In the genomic region with DNA sequence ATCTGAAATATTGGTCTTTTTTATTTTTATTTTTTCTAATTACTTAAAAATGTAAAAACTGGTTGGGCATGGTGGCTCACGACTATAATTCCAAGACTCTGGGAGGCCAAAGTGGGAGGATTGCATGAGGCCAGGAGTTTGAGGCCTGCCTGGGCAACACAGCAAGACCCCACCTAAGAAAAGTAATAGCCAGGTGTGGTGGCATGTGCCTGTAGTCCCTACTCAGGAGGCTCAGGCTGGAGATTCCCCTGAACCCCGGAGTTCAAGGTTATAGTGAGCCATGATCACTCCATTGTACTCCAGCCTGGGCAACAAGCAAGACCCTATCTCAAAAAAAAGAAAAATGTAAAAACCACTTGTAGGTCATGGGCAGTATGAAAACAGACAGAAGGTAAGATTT, we compare ENCODE assay signal across 28 cellular contexts. TPM values are rescaled to one million over a fixed set of nuclear protein-coding genes. Genes with fewer than 3 reads are reported as not detected.
"Had no signal": no experiment of that assay in that cellular context is flagged by ENCODE, and none has a peak within 500 bp of the region (broad histone marks: within the 10 kb centered on the region; RNA-seq: fewer than 3 reads in every experiment).

No MANE protein-coding gene starts in this region.

- H3K27me3 ChIP-seq: dorsolateral prefrontal cortex, esophagus muscularis mucosa, foreskin keratinocyte, gastroesophageal sphincter, heart right ventricle, left lung had no signal

- H3K36me3 Mint-ChIP-seq: mesothelial cell of epicardium had no signal

- H3K4me1 ChIP-seq: esophagus muscularis mucosa, gastroesophageal sphincter, heart right ventricle, left lung, lower lobe of right lung had no signal

- DNase-seq: dermis blood vessel endothelial cell; dorsolateral prefrontal cortex; effector CD4-positive, alpha-beta T cell; effector memory CD4-positive, alpha-beta T cell; foreskin keratinocyte; glutamatergic neuron; head of caudate nucleus; heart right ventricle; hippocampal formation; left cardiac atrium; left lung; left ventricle myocardium superior; lower lobe of right lung; mesenchymal stem cell; mucosa of descending colon; naive B cell had no signal

- H3K4me3 Mint-ChIP-seq: mesothelial cell of epicardium had no signal

- H3K4me3 ChIP-seq: coronary artery, dorsolateral prefrontal cortex, esophagus muscularis mucosa, gastroesophageal sphincter, heart right ventricle, left lung, lower lobe of right lung, mucosa of descending colon had no signal

- FAIRE-seq: colon, endothelial cell of umbilical vein, frontal cortex, islet of Langerhans, keratinocyte had no signal

- H3K27me3 Mint-ChIP-seq: naive B cell had no signal

- H3K36me3 ChIP-seq: esophagus muscularis mucosa, gastroesophageal sphincter, heart right ventricle, left lung, lower lobe of right lung had no signal

- H3K27ac Mint-ChIP-seq: mesothelial cell of epicardium had no signal

- H3K4me1 Mint-ChIP-seq: naive B cell had no signal

- ATAC-seq: foreskin keratinocyte, gastroesophageal sphincter, heart right ventricle, left cardiac atrium, left lung, left ventricle myocardium superior, lower lobe of right lung, mucosa of descending colon had no signal

- H3K27ac ChIP-seq: coronary artery, dorsolateral prefrontal cortex, esophagus muscularis mucosa, foreskin keratinocyte, gastroesophageal sphincter, heart right ventricle, left lung, lower lobe of right lung had no signal

- H3K9me3 ChIP-seq: mucosa of descending colon had no signal

RNA-seq across cellular contexts. Expression of a gene that starts 36.8 kb away (rescaled TPM):
- total RNA-seq: endothelial cell of umbilical vein, fibroblast of lung, lung microvascular endothelial cell, myocyte had no signal
